1 cellular context compared by ENCODE assay signal in the genomic region with DNA sequence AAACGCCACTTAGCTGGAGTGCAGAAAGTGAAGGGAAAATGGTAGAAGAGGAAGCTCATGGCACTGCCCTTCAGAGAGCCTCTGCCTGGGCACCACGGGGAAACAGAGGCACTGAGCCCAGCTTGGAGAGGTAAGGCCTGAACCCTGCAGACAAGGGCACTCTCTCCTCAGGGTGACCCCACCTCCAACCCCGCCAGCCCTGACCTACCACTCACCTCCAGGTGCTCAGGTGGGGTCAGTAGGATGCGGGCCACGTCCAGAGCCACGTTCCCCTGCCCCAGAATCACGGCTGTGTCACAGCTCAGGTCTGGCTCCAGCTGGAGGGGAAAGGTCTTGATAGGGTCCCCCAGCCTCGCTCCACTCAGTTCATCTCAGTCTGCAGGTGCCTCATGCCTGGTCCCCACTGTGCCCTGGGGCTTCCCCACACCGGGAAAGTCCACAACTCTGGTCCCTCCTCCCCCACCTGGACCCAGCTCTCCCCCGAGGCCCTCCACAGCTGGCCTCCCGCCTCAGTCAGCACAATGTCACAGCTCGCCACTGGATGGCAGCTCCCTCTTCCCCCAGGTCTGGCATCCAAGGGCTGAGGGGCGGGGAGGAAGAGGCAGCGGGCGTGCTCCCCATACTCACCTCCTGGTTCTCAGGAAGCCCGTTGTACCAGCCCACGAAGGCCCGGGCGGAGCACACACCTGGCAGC.
TF ChIP-seq lines count a peak whose summit lies in the region.

No MANE protein-coding gene starts in this region.

TF ChIP-seq in SK-N-SH treated with all-trans-retinoic acid at 6 μM for 48 hours, 23 proteins besides CTCF, POLR2A, EP300 and RAD21:
- TF ChIP-seq GLIS3 (CRISPR knock-in tag; IDR thresholded peaks at IDR 0.05), result no peak
- TF ChIP-seq, protein P1, sequence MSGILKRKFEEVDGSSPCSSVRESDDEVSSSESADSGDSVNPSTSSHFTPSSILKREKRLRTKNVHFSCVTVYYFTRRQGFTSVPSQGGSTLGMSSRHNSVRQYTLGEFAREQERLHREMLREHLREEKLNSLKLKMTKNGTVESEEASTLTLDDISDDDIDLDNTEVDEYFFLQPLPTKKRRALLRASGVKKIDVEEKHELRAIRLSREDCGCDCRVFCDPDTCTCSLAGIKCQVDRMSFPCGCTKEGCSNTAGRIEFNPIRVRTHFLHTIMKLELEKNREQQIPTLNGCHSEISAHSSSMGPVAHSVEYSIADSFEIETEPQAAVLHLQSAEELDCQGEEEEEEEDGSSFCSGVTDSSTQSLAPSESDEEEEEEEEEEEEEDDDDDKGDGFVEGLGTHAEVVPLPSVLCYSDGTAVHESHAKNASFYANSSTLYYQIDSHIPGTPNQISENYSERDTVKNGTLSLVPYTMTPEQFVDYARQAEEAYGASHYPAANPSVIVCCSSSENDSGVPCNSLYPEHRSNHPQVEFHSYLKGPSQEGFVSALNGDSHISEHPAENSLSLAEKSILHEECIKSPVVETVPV (CRISPR knock-in tag; IDR thresholded peaks at IDR 0.05), result no peak
